ENCODE assay signal across 1 cellular context in the genomic region with DNA sequence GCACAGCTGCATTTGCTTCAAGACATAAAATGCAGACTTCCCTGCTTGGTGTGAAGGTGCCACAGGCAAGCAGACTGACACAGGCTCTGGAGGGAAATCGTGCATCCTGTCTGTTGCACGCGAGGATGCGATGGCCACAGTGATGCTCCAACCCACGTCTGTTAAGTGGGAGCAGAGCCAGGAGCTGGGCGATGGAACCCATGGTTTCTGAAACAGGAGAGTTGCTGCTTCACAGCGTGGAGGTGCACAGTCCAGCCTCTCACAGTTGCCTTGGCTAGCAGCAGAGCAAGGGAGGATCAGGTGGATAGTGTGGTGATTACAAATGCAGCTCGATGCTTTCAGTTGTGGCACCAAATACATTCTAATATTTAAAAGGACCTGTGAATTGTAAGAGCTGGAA.
TF ChIP-seq lines count a peak whose summit lies in the region.

No MANE protein-coding gene starts in this region.

TF ChIP-seq in GM23338, 12 proteins besides CTCF, POLR2A, EP300 and RAD21 (continued from another document):
- TF ChIP-seq, protein P1, sequence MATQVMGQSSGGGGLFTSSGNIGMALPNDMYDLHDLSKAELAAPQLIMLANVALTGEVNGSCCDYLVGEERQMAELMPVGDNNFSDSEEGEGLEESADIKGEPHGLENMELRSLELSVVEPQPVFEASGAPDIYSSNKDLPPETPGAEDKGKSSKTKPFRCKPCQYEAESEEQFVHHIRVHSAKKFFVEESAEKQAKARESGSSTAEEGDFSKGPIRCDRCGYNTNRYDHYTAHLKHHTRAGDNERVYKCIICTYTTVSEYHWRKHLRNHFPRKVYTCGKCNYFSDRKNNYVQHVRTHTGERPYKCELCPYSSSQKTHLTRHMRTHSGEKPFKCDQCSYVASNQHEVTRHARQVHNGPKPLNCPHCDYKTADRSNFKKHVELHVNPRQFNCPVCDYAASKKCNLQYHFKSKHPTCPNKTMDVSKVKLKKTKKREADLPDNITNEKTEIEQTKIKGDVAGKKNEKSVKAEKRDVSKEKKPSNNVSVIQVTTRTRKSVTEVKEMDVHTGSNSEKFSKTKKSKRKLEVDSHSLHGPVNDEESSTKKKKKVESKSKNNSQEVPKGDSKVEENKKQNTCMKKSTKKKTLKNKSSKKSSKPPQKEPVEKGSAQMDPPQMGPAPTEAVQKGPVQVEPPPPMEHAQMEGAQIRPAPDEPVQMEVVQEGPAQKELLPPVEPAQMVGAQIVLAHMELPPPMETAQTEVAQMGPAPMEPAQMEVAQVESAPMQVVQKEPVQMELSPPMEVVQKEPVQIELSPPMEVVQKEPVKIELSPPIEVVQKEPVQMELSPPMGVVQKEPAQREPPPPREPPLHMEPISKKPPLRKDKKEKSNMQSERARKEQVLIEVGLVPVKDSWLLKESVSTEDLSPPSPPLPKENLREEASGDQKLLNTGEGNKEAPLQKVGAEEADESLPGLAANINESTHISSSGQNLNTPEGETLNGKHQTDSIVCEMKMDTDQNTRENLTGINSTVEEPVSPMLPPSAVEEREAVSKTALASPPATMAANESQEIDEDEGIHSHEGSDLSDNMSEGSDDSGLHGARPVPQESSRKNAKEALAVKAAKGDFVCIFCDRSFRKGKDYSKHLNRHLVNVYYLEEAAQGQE (IDR thresholded peaks at IDR 0.05; ENCODE audit: unreplicated experiment) = no peak
- TF ChIP-seq STAT1 (IDR thresholded peaks at IDR 0.05; ENCODE audit: unreplicated experiment) (no peak), ZNF114 (CRISPR knock-in tag; IDR thresholded peaks at IDR 0.05) (no peak)
